ENCODE assay signal across 8 cellular contexts in the genomic region with DNA sequence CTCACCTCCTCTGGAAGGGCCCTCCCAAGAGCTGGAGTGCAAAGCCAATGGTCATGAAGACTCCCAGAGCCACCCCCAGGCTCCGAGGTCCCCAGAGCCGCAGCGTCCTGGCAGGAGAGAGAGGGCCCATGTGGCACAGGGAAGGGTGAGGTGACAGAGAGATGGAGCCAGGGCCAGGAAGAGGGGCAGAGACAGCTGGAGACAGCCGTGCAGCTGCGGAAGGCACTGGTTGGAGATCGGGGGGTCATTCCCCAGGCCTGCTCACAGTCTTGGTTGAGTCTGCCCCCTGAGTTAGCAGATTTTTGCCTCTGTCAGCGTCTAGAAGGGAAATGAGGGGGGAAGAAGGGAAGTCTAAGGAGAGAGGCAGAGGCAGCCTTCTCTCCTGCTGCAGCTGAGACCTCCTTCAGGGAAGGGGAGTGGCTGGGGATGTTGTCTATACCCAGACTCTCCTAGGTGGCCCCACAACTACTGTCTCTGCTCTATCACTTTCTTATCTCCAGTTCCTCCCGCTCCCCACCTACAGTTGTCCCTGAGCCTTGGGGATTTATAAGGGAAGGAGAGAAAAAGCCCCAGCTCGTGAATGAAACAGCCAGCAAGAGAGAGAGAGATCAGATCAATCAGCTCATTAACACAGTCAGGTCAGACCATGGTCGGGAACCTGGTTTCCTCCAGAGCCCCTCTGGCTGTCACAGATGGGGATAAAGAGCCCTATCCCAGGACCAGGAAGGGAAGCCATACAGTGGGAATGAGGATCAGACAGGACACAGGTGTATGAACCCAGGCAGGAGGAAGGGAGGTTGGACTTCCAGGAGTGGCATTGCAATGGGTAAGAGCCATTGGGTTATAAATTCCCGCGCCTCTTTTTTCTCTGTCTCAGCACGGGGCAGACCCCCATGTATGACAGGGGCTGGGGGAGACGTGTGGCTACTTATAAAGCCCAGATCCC.
DNase-seq lines count a peak whose midpoint lies in the region; ATAC-seq and TF ChIP-seq lines count a peak whose summit lies in the region.

No MANE protein-coding gene starts in this region.

- H3K27me3 ChIP-seq in muscle layer of duodenum (ENCODE audit: low read depth, low read length) (peaks cover 4% of the 10 kb centered on the region), HAP-1 (ENCODE audit: low read depth) (peaks cover 7% of the 10 kb centered on the region; the same call in 1 of the 2 replicates)

- DNase-seq in 8988T (peak; percentile 10), HFF-Myc (ENCODE audit: extremely low read depth, low read depth) (no peak), D341Med (ENCODE audit: low spot score) (no peak), NCI-H187 (lab: John Stamatoyannopoulos, UW) (no peak), NCI-H128 (lab: John Stamatoyannopoulos, UW; ENCODE audit: unreplicated experiment) (no peak), HAP-1 (ENCODE audit: low spot score in 2 of 2) (no peak)
- DNase-seq in central memory CD8-positive, alpha-beta T cell (ENCODE audit: low spot score in 2 of 2), result no peak

- H3K36me3 Mint-ChIP-seq in central memory CD8-positive, alpha-beta T cell (ENCODE audit: insufficient read depth), result peaks cover 7% of the 10 kb centered on the region

- no peak overlapping the region for H3K27ac ChIP-seq in muscle layer of duodenum (ENCODE audit: low read length)

- peaks cover 53% of the 10 kb centered on the region for H3K4me1 Mint-ChIP-seq in central memory CD8-positive, alpha-beta T cell

- no peak for ATAC-seq in central memory CD8-positive, alpha-beta T cell (replicated peaks; ENCODE audit: extremely low read depth, poor library complexity, severe bottlenecking)

- in situ Hi-C loops in HAP-1 (cut with MboI; ENCODE audit: low sequenced_read_pairs), result no loop called here

- H3K4me3 Mint-ChIP-seq in central memory CD8-positive, alpha-beta T cell, result peak overlapping the region; percentile 64

- H3K9me3 ChIP-seq in muscle layer of duodenum (ENCODE audit: control insufficient read depth in 1 of 2, low read length in 2 of 2), result no peaks in the 10 kb centered on the region
- no peaks in the 10 kb centered on the region for H3K9me3 ChIP-seq in HAP-1

- H3K4me3 ChIP-seq in HFF-Myc (replicated peaks; ENCODE audit: low read depth, low read length) (peak overlapping the region; percentile 41), muscle layer of duodenum (ENCODE audit: low read depth in 1 of 2, low read length in 2 of 2) (peak overlapping the region; percentile 64 to 78), HAP-1 (no peak overlapping the region)

- H3K27ac Mint-ChIP-seq in central memory CD8-positive, alpha-beta T cell (ENCODE audit: low read depth), result no peak overlapping the region

- TF ChIP-seq CTCF in HFF-Myc (IDR thresholded peaks at IDR 0.05; ENCODE audit: low read depth, low read length, missing control alignments), result no peak

- no peaks in the 10 kb centered on the region for H3K9me3 Mint-ChIP-seq in central memory CD8-positive, alpha-beta T cell

- H3K36me3 ChIP-seq in muscle layer of duodenum (ENCODE audit: control insufficient read depth in 1 of 2, insufficient read depth in 2 of 2, low read length in 2 of 2), result no peaks in the 10 kb centered on the region
- no peaks in the 10 kb centered on the region for H3K36me3 ChIP-seq in HAP-1 (replicated peaks)

- H3K4me1 ChIP-seq in muscle layer of duodenum (ENCODE audit: control insufficient read depth in 1 of 2, insufficient read depth in 2 of 2, low read length in 2 of 2) (peaks cover 0 to 32% of the 10 kb centered on the region in 2 donors), HAP-1 (peaks cover 13% of the 10 kb centered on the region)

- peaks cover 48% of the 10 kb centered on the region for H3K27me3 Mint-ChIP-seq in central memory CD8-positive, alpha-beta T cell
